In the genomic region with DNA sequence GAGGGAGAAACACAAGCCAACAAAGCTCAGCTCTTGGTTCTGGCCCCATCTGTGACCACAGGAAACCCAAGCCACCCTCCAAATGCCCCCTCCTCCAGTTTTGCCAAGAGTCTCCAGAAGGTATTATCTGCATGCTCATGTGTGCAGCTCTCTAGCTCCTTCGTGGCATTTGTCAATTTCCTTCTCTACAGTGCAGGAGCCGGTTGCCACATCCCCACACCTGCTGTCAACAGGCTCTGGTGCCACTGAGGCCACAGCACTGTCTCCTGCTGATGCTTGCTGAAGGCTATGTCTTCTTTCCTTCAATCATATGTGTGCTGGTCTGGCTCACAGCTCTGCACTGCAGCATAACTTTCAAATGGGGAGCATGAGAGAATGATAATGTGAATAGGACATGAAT, we compare ENCODE assay signal across 23 cellular contexts.
"Had no signal": no experiment of that assay in that cellular context is flagged by ENCODE, and none has a peak within 500 bp of the region (broad histone marks: within the 10 kb centered on the region; RNA-seq: fewer than 3 reads in every experiment).

No MANE protein-coding gene starts in this region.

- H3K27me3 ChIP-seq: hepatocyte, spleen had no signal

- H3K4me1 Mint-ChIP-seq: endodermal cell had no signal

- H3K36me3 Mint-ChIP-seq: memory B cell; stimulated activated naive B cell treated with anti-CD40 and anti-IgM and Interleukin-4, amounts not matched to agents 10 μg/mL and 1 μg/mL and 100 μg/mL, for 72 hours had no signal

- ATAC-seq: left cardiac atrium; lower lobe of right lung; psoas muscle; sciatic nerve; stimulated activated naive B cell treated with anti-CD40 and anti-IgM and Interleukin-4, amounts not matched to agents 10 μg/mL and 1 μg/mL and 100 μg/mL, for 72 hours had no signal

- H3K9ac ChIP-seq: parathyroid adenoma had no signal

- DNase-seq: effector CD4-positive, alpha-beta T cell; endodermal cell; foreskin melanocyte; head of caudate nucleus; kidney; left cardiac atrium; left ventricle myocardium inferior; lower lobe of right lung; midbrain; nephron progenitor cell; psoas muscle; retina; spleen; stimulated activated CD4-positive, alpha-beta T cell treated with anti-CD3 and anti-CD28 coated beads, Interleukin-15, amount 100 ng/mL, for 24 hours; stimulated activated CD4-positive, alpha-beta T cell treated with anti-CD3 and anti-CD28 coated beads, Interleukin-1b, Interleukin-23, amount 100 ng/mL, for 48 hours; stimulated activated CD4-positive, alpha-beta T cell treated with anti-CD3 and anti-CD28 coated beads, Interleukin-4, amount 100 ng/mL, for 24 hours; stimulated activated naive B cell treated with anti-CD40 and anti-IgM and Interleukin-4, amounts not matched to agents 10 μg/mL and 1 μg/mL and 100 μg/mL, for 72 hours; trophoblast cell had no signal

- H3K79me2 ChIP-seq: hepatocyte, parathyroid adenoma had no signal

- H3K4me3 ChIP-seq: coronary artery, hepatocyte, left ventricle myocardium inferior, lower lobe of right lung, psoas muscle, spleen had no signal

- H3K27ac Mint-ChIP-seq: endodermal cell; memory B cell; nephron progenitor cell; stimulated activated naive B cell treated with anti-CD40 and anti-IgM and Interleukin-4, amounts not matched to agents 10 μg/mL and 1 μg/mL and 100 μg/mL, for 72 hours had no signal

- H3K4me3 Mint-ChIP-seq: endodermal cell; memory B cell; nephron progenitor cell; stimulated activated naive B cell treated with anti-CD40 and anti-IgM and Interleukin-4, amounts not matched to agents 10 μg/mL and 1 μg/mL and 100 μg/mL, for 72 hours had no signal

- H3K27ac ChIP-seq: coronary artery, hepatocyte, left ventricle myocardium inferior, lower lobe of right lung, parathyroid adenoma, psoas muscle, spleen had no signal

- H3K9me3 ChIP-seq: left ventricle myocardium inferior, lower lobe of right lung, psoas muscle, spleen had no signal

- H3K4me1 ChIP-seq: lower lobe of right lung, parathyroid adenoma, psoas muscle, spleen had no signal

- H3K36me3 ChIP-seq: left ventricle myocardium inferior, lower lobe of right lung, spleen had no signal

- H2AFZ ChIP-seq: hepatocyte, parathyroid adenoma had no signal

- H3K9me3 Mint-ChIP-seq: endodermal cell; memory B cell; nephron progenitor cell; stimulated activated naive B cell treated with anti-CD40 and anti-IgM and Interleukin-4, amounts not matched to agents 10 μg/mL and 1 μg/mL and 100 μg/mL, for 72 hours had no signal

- H3K4me2 ChIP-seq: hepatocyte had no signal
